8 cellular contexts compared by ENCODE assay signal in the genomic region with DNA sequence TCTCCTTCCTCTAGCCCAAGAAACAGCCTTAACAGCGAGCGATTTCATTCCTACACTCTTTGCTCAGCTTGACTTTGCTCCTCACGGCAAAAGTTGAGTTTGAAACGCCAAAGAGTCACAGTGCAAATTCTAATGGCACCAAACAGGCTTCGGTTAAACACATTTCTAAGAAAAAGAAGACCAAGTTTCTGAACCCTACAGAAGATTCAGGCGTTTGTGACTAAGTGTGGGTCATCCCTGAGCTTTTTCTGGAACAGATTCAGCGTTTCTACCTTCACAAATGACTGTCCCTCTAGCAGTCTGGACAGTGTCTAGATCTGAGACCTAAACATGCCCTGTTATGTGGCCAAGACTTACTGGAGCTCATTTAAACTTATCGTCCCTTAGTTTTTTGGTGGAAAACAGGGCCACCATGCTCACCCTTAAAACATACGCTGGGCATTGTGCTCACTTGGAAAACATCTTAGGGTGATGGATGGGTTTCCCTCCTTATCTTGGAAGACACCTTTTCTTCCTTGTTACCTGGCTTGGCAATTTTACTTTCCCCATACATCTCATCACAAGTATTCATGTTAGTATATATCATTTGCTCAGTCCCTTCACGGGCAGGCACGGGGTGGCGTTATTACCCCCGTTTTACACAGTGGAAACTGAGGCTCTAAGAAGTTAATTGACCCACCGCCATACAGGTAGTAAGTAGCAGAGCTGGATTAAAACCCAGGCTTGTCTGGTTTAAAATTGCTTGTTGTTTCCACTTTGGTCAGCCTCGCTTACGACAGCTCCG. TPM values are rescaled to one million over a fixed set of nuclear protein-coding genes. Genes with fewer than 3 reads are reported as not detected.
DNase-seq lines count a peak whose midpoint lies in the region; TF ChIP-seq lines count a peak whose summit lies in the region.

No MANE protein-coding gene starts in this region.

- H3K9me3 ChIP-seq in ES-I3 (ENCODE audit: control insufficient read depth, insufficient read depth, low read length), result no peaks in the 10 kb centered on the region
- H3K9me3 ChIP-seq in SJCRH30 (replicated peaks), result no peaks in the 10 kb centered on the region
- H3K9me3 ChIP-seq in esophagus (ENCODE audit: control insufficient read depth in 2 of 2, insufficient read depth in 1 of 2, low read depth in 1 of 2, low read length in 1 of 2), result no peaks in the 10 kb centered on the region
- no peaks in the 10 kb centered on the region for H3K9me3 ChIP-seq in neutrophil

- H3K9ac ChIP-seq in ES-I3 (ENCODE audit: low read depth, low read length), result peak overlapping the region; percentile 80; the same call in 1 of the 2 replicates

- peaks cover 6% of the 10 kb centered on the region for H3K4me1 ChIP-seq in ES-I3 (ENCODE audit: insufficient read depth, low read length)
- peaks cover 3% of the 10 kb centered on the region; the same call in 1 of the 2 replicates for H3K4me1 ChIP-seq in SJCRH30
- H3K4me1 ChIP-seq in esophagus (ENCODE audit: control insufficient read depth in 2 of 2, insufficient read depth in 2 of 2, low read length in 1 of 2), result peaks cover 0 to 7% of the 10 kb centered on the region in 2 donors
- peaks cover 12% of the 10 kb centered on the region in 2 experiments for H3K4me1 ChIP-seq in neutrophil (ENCODE audit: control insufficient read depth in 1 of 2, insufficient read depth in 1 of 2, low read depth in 1 of 2, low read length in 1 of 2)

- no peak overlapping the region for H3K27ac ChIP-seq in SJCRH30
- peak overlapping the region; percentile 70 to 86 for H3K27ac ChIP-seq in esophagus (ENCODE audit: low read depth in 2 of 2, low read length in 1 of 2)
- H3K27ac ChIP-seq in neutrophil, result no peak overlapping the region

- H3K36me3 ChIP-seq in ES-I3 (ENCODE audit: insufficient read depth, low read length) (no peaks in the 10 kb centered on the region), SJCRH30 (no peaks in the 10 kb centered on the region), esophagus (ENCODE audit: control insufficient read depth in 2 of 2, insufficient read depth in 2 of 2, low read length in 1 of 2) (no peaks in the 10 kb centered on the region), neutrophil (no peaks in the 10 kb centered on the region)

- no peaks in the 10 kb centered on the region for H3K27me3 ChIP-seq in SJCRH30
- H3K27me3 ChIP-seq in esophagus (ENCODE audit: control insufficient read depth in 1 of 2, insufficient read depth in 2 of 2, low read length in 2 of 2), result no peaks in the 10 kb centered on the region
- peaks cover 86% of the 10 kb centered on the region for H3K27me3 ChIP-seq in neutrophil

- DNase-seq in SJCRH30, result no peak
- no peak for DNase-seq in GM20000 (ENCODE audit: low spot score)
- DNase-seq in SHP77 treated with DMSO at 0.1 percent for 48 hours (lab: John Stamatoyannopoulos, UW), result no peak
- no peak for DNase-seq in GF-D8 (lab: John Stamatoyannopoulos, UW)
- DNase-seq in NCI-H1436 treated with DMSO at 0.1 percent for 48 hours (lab: John Stamatoyannopoulos, UW), result no peak

- peak overlapping the region; percentile 98 for H3K4me3 ChIP-seq in SJCRH30
- peak overlapping the region; percentile 79 to 91 for H3K4me3 ChIP-seq in esophagus (ENCODE audit: low read depth in 1 of 2, low read length in 2 of 2)
- H3K4me3 ChIP-seq in neutrophil (ENCODE audit: low read depth in 1 of 2, low read length in 1 of 2), result peak overlapping the region; percentile 68 to 71

- 19 to 27% methylated on average over 17 of the region's 17 CpGs for WGBS in esophagus, 2 donors

- TF ChIP-seq CTCF in neutrophil (IDR thresholded peaks at IDR 0.05) (no peak), GM20000 (IDR thresholded peaks at IDR 0.05; ENCODE audit: extremely low read depth, missing control alignments) (no peak)

RNA-seq across cellular contexts. Expression of a gene that starts 1.0 kb away (rescaled TPM):
- 50.6 and 53.9 TPM in 2 replicates for total RNA-seq in SJCRH30 (2014; rRNA removed; shearing (Covaris generic))
- 1 to 10 TPM; 7.8 to 10.0 TPM for polyA plus RNA-seq in esophagus

Comparison
In these comparisons a context has a peak if more than half of its experiments do, and no peak if none do; other contexts are left out.
1. H3K27ac ChIP-seq: peak in esophagus (2 of 2); none in SJCRH30 (single experiment) and neutrophil (single experiment).
2. Peak in every context shown above with its lines, with median percentiles within 50 percentile points of each other: H3K4me3 ChIP-seq.